In genomic region chr20:528923-529594, GRCh38 we compare ENCODE assay signal across 11 cellular contexts. TPM values are rescaled to one million over a fixed set of nuclear protein-coding genes. Genes with fewer than 3 reads are reported as not detected.
A peak's percentile ranks its signal among the peaks of the same experiment; 100 is the strongest.
DNase-seq lines count a peak whose midpoint lies in the region; ATAC-seq and TF ChIP-seq lines count a peak whose summit lies in the region.
"Had no signal": no experiment of that assay in that cellular context is flagged by ENCODE, and none has a peak within 500 bp of the region (broad histone marks: within the 10 kb centered on the region; RNA-seq: fewer than 3 reads in every experiment).

No MANE protein-coding gene starts in this region.

- H3K27me3 ChIP-seq in tibial nerve = no peaks in the 10 kb centered on the region

- no peak for ATAC-seq in GM19452 (IDR thresholded peaks at IDR 0.05; ENCODE audit: unreplicated experiment)

- TF ChIP-seq POLR2A in tibial nerve (IDR thresholded peaks at IDR 0.05) = no peak

- DNase-seq in stimulated activated CD4-positive, alpha-beta T cell treated with anti-CD3 and anti-CD28 coated beads, Interleukin-1b, Interleukin-23, amount 100 ng/mL, for 48 hours = peak; percentile 16
- no peak for DNase-seq in stimulated activated CD4-positive, alpha-beta T cell treated with anti-CD3 and anti-CD28 coated beads, Interleukin-4, amount 100 ng/mL, for 4 hours
- DNase-seq in SIG-M5 (lab: John Stamatoyannopoulos, UW) (peak; percentile 53), foreskin fibroblast (peak; percentile 87 to 95), medulla oblongata (ENCODE audit: extremely low spot score) (no peak), mesothelial cell of epicardium (ENCODE audit: low spot score in 2 of 2, unreplicated experiment in 2 of 2) (no peak), tibial nerve (ENCODE audit: low spot score in 2 of 2) (no peak)
- DNase-seq: naive B cell, NCI-H1436 had no signal

- no peak overlapping the region for H3K4me3 ChIP-seq in foreskin fibroblast (ENCODE audit: low read depth in 1 of 2, low read length in 2 of 2)
- H3K4me3 ChIP-seq in tibial nerve = no peak overlapping the region

- no peak overlapping the region for H3K27ac ChIP-seq in tibial nerve

- peaks cover 19% of the 10 kb centered on the region for H3K9me3 Mint-ChIP-seq in mesothelial cell of epicardium

- peaks cover 4% of the 10 kb centered on the region for H3K4me1 Mint-ChIP-seq in mesothelial cell of epicardium

- TF ChIP-seq CTCF in foreskin fibroblast (IDR thresholded peaks at IDR 0.05; ENCODE audit: low read depth, low read length) (no peak), mesothelial cell of epicardium (IDR thresholded peaks at IDR 0.05; ENCODE audit: unreplicated experiment) (no peak), tibial nerve (IDR thresholded peaks at IDR 0.05) (no peak)

- WGBS in tibial nerve, 2 donors = 92 to 96% methylated on average over 7 of the region's 7 CpGs

- peaks cover 39% of the 10 kb centered on the region for H3K36me3 Mint-ChIP-seq in mesothelial cell of epicardium

- TF ChIP-seq EP300 in tibial nerve (IDR thresholded peaks at IDR 0.05) = no peak

- peaks cover 0 to 24% (median 0%) of the 10 kb centered on the region in 4 donors for H3K9me3 ChIP-seq in tibial nerve

- peaks cover 0 to 32% (median 0%) of the 10 kb centered on the region in 4 donors for H3K4me1 ChIP-seq in tibial nerve

- H3K4me3 Mint-ChIP-seq in mesothelial cell of epicardium = no peak overlapping the region

- H3K27ac Mint-ChIP-seq in mesothelial cell of epicardium = no peak overlapping the region
- H3K27ac Mint-ChIP-seq: activated T-helper 2 cell treated with anti-CD3 and anti-CD28 coated beads, Interferon-gamma antibody, Interleukin-2, Interleukin-4, amounts not matched to agents 10 μg/mL and 5 μg/mL and 100 μg/mL, durations not matched to agents 14 hours and 24 hours and 36 hours had no signal

- H3K27me3 Mint-ChIP-seq in mesothelial cell of epicardium (ENCODE audit: low read depth) = no peaks in the 10 kb centered on the region
- H3K27me3 Mint-ChIP-seq: naive B cell had no signal

- H3K36me3 ChIP-seq in tibial nerve = peaks cover 0 to 40% (median 0%) of the 10 kb centered on the region in 3 donors

RNA-seq across cellular contexts. Expression of gene CSNK2A1, which starts 14.5 kb away (rescaled TPM):
- 160 to 172 TPM (median 164 TPM) in 3 replicates for total RNA-seq in mesothelial cell of epicardium
- 10 to 100 TPM; 60.7 to 73.0 (median 64.1) TPM for total RNA-seq in tibial nerve

Comparison
In these comparisons a context has a peak if more than half of its experiments do, and no peak if none do; other contexts are left out.
1. DNase-seq: peak in stimulated activated CD4-positive, alpha-beta T cell treated with anti-CD3 and anti-CD28 coated beads, Interleukin-1b, Interleukin-23, amount 100 ng/mL, for 48 hours (single experiment), SIG-M5 (single experiment) and foreskin fibroblast (2 of 2); none in stimulated activated CD4-positive, alpha-beta T cell treated with anti-CD3 and anti-CD28 coated beads, Interleukin-4, amount 100 ng/mL, for 4 hours (0 of 2), medulla oblongata (single experiment), mesothelial cell of epicardium (0 of 2) and tibial nerve (0 of 2).